In the genomic region with DNA sequence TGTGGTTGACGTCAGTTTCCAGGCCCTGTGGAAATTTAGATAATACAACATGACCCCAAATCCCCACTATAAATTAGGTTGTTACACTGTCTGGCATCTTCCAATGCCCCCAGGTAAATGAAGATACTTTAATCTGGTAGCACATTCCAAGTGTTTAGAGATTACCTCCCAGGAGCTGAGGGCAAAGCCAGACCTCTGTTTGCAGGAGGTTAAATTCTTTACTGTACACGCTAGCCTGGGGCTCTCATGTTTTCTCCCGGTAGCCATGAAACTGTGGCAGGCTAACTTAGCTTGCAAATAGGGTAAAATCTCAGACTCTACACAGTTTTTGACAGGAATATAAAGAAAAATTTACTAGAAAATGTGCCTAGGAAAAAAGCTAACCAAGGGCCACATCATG, we compare ENCODE assay signal across 19 cellular contexts.
A peak's percentile ranks its signal among the peaks of the same experiment; 100 is the strongest.
DNase-seq lines count a peak whose midpoint lies in the region; ATAC-seq and TF ChIP-seq lines count a peak whose summit lies in the region.
"Had no signal": no experiment of that assay in that cellular context is flagged by ENCODE, and none has a peak within 500 bp of the region (broad histone marks: within the 10 kb centered on the region; RNA-seq: fewer than 3 reads in every experiment).

No MANE protein-coding gene starts in this region.

- H3K27me3 ChIP-seq in WERI-Rb-1 (ENCODE audit: insufficient read depth, low read depth, severe bottlenecking) (no peaks in the 10 kb centered on the region), mesendoderm (ENCODE audit: insufficient read depth, low read length, poor library complexity) (no peaks in the 10 kb centered on the region), psoas muscle (ENCODE audit: insufficient read depth in 3 of 3, low read length in 2 of 3) (no peaks in the 10 kb centered on the region)
- H3K27me3 ChIP-seq: BE2C; BLaER1 treated with 17β-estradiol and CSF1 and Interleukin-3, amounts not matched to agents 10 nM and 100 nM had no signal

- H3K9me3 ChIP-seq in WERI-Rb-1 (ENCODE audit: severe bottlenecking) (no peaks in the 10 kb centered on the region), psoas muscle (no peaks in the 10 kb centered on the region)
- H3K9me3 ChIP-seq: BE2C; BLaER1 treated with 17β-estradiol and CSF1 and Interleukin-3, amounts not matched to agents 10 nM and 100 nM had no signal

- ATAC-seq in psoas muscle (no peak), GM19395 (IDR thresholded peaks at IDR 0.05; ENCODE audit: unreplicated experiment) (no peak)

- DNase-seq in NCI-H82 (lab: John Stamatoyannopoulos, UW) (peak; percentile 20), NCI-H82 treated with DMSO at 0.1 percent for 48 hours (lab: John Stamatoyannopoulos, UW; ENCODE audit: unreplicated experiment) (no peak), WERI-Rb-1 (peak; percentile 32), mesendoderm (peak; percentile 19), midbrain (lab: John Stamatoyannopoulos, UW) (no peak), psoas muscle (no peak)
- DNase-seq: ACHN; AML-193; BE2C; CD4-positive, alpha-beta T cell; CD8-positive, alpha-beta memory T cell; DMS 273 treated with DMSO at 0.1 percent for 48 hours; DMS79 treated with DMSO at 0.1 percent for 48 hours; GM23248; H7; HCEC 1CT had no signal

- H3K4me1 ChIP-seq in mesendoderm (ENCODE audit: control insufficient read depth, low read depth, low read length) = no peaks in the 10 kb centered on the region
- H3K4me1 ChIP-seq in psoas muscle = no peaks in the 10 kb centered on the region
- H3K4me1 ChIP-seq: BE2C; BLaER1 treated with 17β-estradiol and CSF1 and Interleukin-3, amounts not matched to agents 10 nM and 100 nM had no signal

- H4K5ac ChIP-seq in mesendoderm (ENCODE audit: low read length) = no peak overlapping the region

- no peak overlapping the region for H3K4me2 ChIP-seq in mesendoderm (ENCODE audit: low read length)
- H3K4me2 ChIP-seq: BLaER1 treated with 17β-estradiol and CSF1 and Interleukin-3, amounts not matched to agents 10 nM and 100 nM had no signal

- H3K4ac ChIP-seq in mesendoderm (ENCODE audit: low read depth, low read length) = no peak overlapping the region

- no peak for TF ChIP-seq CTCF in WERI-Rb-1 (IDR thresholded peaks at IDR 0.05; ENCODE audit: low read depth, low read length)
- no peak for TF ChIP-seq CTCF in psoas muscle (IDR thresholded peaks at IDR 0.05)

- H3K27ac ChIP-seq in WERI-Rb-1 (no peak overlapping the region), mesendoderm (ENCODE audit: low read depth, low read length) (no peak overlapping the region), psoas muscle (no peak overlapping the region)
- H3K27ac ChIP-seq: 22Rv1; BLaER1 treated with 17β-estradiol and CSF1 and Interleukin-3, amounts not matched to agents 10 nM and 100 nM; GM23248 had no signal

- intact Hi-C loops in psoas muscle (cut with DNase I) = no loop called here

- no peak overlapping the region for H2BK15ac ChIP-seq in mesendoderm (replicated peaks; ENCODE audit: low read depth)

- WGBS in mesendoderm (ENCODE audit: extremely low coverage, insufficient coverage, low lambda C conversion rate) = no CpG with 5 or more reads among the region's 3 CpGs
- WGBS in psoas muscle, 3 donors = 82 to 86% (median 85%) methylated on average over 3 of the region's 3 CpGs

- no peak overlapping the region for H4K8ac ChIP-seq in mesendoderm (ENCODE audit: low read depth, low read length)

- no peak overlapping the region for H3K9ac ChIP-seq in mesendoderm (ENCODE audit: low read length)
- H3K9ac ChIP-seq: BLaER1 treated with 17β-estradiol and CSF1 and Interleukin-3, amounts not matched to agents 10 nM and 100 nM; GM23248 had no signal

- H3K23ac ChIP-seq in mesendoderm (ENCODE audit: low read length) = no peak overlapping the region

- H3K18ac ChIP-seq in mesendoderm (ENCODE audit: low read length) = no peak overlapping the region

- no peak overlapping the region for H3K56ac ChIP-seq in mesendoderm (ENCODE audit: low read length)

- no peak overlapping the region for H2AK5ac ChIP-seq in mesendoderm (ENCODE audit: low read length)

- no peaks in the 10 kb centered on the region for H3K79me1 ChIP-seq in mesendoderm (ENCODE audit: low read length)

- no peak overlapping the region for H2BK120ac ChIP-seq in mesendoderm (ENCODE audit: low read depth, low read length)

- H2BK5ac ChIP-seq in mesendoderm (ENCODE audit: low read length) = no peak overlapping the region

- H3K36me3 ChIP-seq in WERI-Rb-1 (no peaks in the 10 kb centered on the region), mesendoderm (ENCODE audit: control insufficient read depth, insufficient read depth, low read length) (no peaks in the 10 kb centered on the region), psoas muscle (ENCODE audit: insufficient read depth in 1 of 2, low read depth in 1 of 2) (no peaks in the 10 kb centered on the region)
- H3K36me3 ChIP-seq: BE2C; BLaER1 treated with 17β-estradiol and CSF1 and Interleukin-3, amounts not matched to agents 10 nM and 100 nM had no signal

- H3K4me3 ChIP-seq in WERI-Rb-1 (ENCODE audit: low read depth, low read length) = no peak overlapping the region
- no peak overlapping the region for H3K4me3 ChIP-seq in mesendoderm (ENCODE audit: low read length)
- H3K4me3 ChIP-seq in psoas muscle = no peak overlapping the region
- H3K4me3 ChIP-seq: BLaER1 treated with 17β-estradiol and CSF1 and Interleukin-3, amounts not matched to agents 10 nM and 100 nM; GM23248 had no signal

- H3K79me2 ChIP-seq in mesendoderm (ENCODE audit: control insufficient read depth, insufficient read depth, low read length) = no peaks in the 10 kb centered on the region

Comparison
In these comparisons a context has a peak if more than half of its experiments do, and no peak if none do; other contexts are left out.
1. DNase-seq: peak in NCI-H82 (single experiment), WERI-Rb-1 (single experiment) and mesendoderm (single experiment); none in NCI-H82 treated with DMSO at 0.1 percent for 48 hours (single experiment), midbrain (single experiment) and psoas muscle (0 of 2).